In genomic region chr10:43679509-43679908, GRCh38 we compare ENCODE assay signal across 12 cellular contexts. TPM values are rescaled to one million over a fixed set of nuclear protein-coding genes. Genes with fewer than 3 reads are reported as not detected.
DNase-seq lines count a peak whose midpoint lies in the region; ATAC-seq, FAIRE-seq and TF ChIP-seq lines count a peak whose summit lies in the region.
"Had no signal": no experiment of that assay in that cellular context is flagged by ENCODE, and none has a peak within 500 bp of the region (broad histone marks: within the 10 kb centered on the region; RNA-seq: fewer than 3 reads in every experiment).

No MANE protein-coding gene starts in this region.

- no peak overlapping the region for H3K56ac ChIP-seq in H1 (replicated peaks; ENCODE audit: insufficient read length, low read depth, low read length)

- H3K27ac ChIP-seq in H1 (ENCODE audit: low read depth, low read length) (no peak overlapping the region), lower lobe of right lung (no peak overlapping the region), upper lobe of left lung (no peak overlapping the region)

- H2BK5ac ChIP-seq in H1 (ENCODE audit: low read depth, low read length), result no peak overlapping the region

- CTCF ChIA-PET in H1 (lab: Charles Lee; ENCODE audit: partially characterized antibody), result no interaction called here

- TF ChIP-seq EP300 in H1 (IDR thresholded peaks at IDR 0.05; ENCODE audit: borderline replicate concordance in 1 of 2, low read depth in 2 of 2, low read length in 2 of 2), result no peak
- no peak for TF ChIP-seq EP300 in upper lobe of left lung (IDR thresholded peaks at IDR 0.05)

- H2AK5ac ChIP-seq in H1 (ENCODE audit: low read depth, low read length), result no peak overlapping the region

- no peak overlapping the region for H2BK120ac ChIP-seq in H1 (replicated peaks; ENCODE audit: low read depth, low read length)

- no peak overlapping the region for H3K4ac ChIP-seq in H1 (replicated peaks; ENCODE audit: insufficient read length, low read depth, low read length)

- H3K36me3 ChIP-seq in H1 (ENCODE audit: control insufficient read depth in 2 of 4, insufficient read depth in 4 of 4, low read length in 3 of 4) (no peaks in the 10 kb centered on the region), lower lobe of right lung (no peaks in the 10 kb centered on the region), upper lobe of left lung (no peaks in the 10 kb centered on the region)

- no peak overlapping the region for H2AFZ ChIP-seq in H1 (ENCODE audit: low read length)

- no peak overlapping the region for H3K9ac ChIP-seq in H1 (replicated peaks in 1 of 4; ENCODE audit: extremely low read depth in 1 of 4, low read depth in 3 of 4, low read length in 3 of 4)

- no peak overlapping the region for H3K27ac Mint-ChIP-seq in type B pancreatic cell
- H3K27ac Mint-ChIP-seq: activated CD4-positive, alpha-beta memory T cell treated with anti-CD3 and anti-CD28 coated beads, Interleukin-2, amount 10 ng/mL, durations not matched to agents 7 days and 5 days; activated naive CD4-positive, alpha-beta T cell treated with anti-CD3 and anti-CD28 coated beads, Interleukin-2, amount 50 U/mL, for 72 hours; naive B cell had no signal

- intact Hi-C loops in lower lobe of right lung (cut with DNase I), result no loop called here

- H3K4me1 ChIP-seq in H1 (replicated peaks in 1 of 4; ENCODE audit: control insufficient read depth in 3 of 4, insufficient read depth in 4 of 4, low read length in 3 of 4), result no peaks in the 10 kb centered on the region
- peaks cover 11% of the 10 kb centered on the region for H3K4me1 ChIP-seq in lower lobe of right lung
- peaks cover 0 to 11% (median 0%) of the 10 kb centered on the region in 4 donors for H3K4me1 ChIP-seq in upper lobe of left lung

- peak; percentile 90 to 96 for ATAC-seq in lower lobe of right lung
- ATAC-seq in upper lobe of left lung (ENCODE audit: low FRiP score in 2 of 2), result peak; percentile 69 to 83

- H2BK20ac ChIP-seq in H1 (ENCODE audit: low read length), result no peak overlapping the region

- 0 out of 2 replicates have a peak overlapping the region, but pooled peaks have one; percentile 72 for H2BK15ac ChIP-seq in H1 (ENCODE audit: low read length)

- H4K8ac ChIP-seq in H1 (ENCODE audit: extremely low read depth, insufficient read depth, low read length), result no peak overlapping the region; the same call in 1 of the 2 replicates

- no peak overlapping the region for H3K4me2 ChIP-seq in H1 (ENCODE audit: insufficient read depth in 1 of 2, low read depth in 2 of 2, low read length in 2 of 2)

- H3K27me3 ChIP-seq in H1 (replicated peaks in 1 of 4; ENCODE audit: control insufficient read depth in 3 of 4, extremely low read depth in 1 of 4, insufficient read depth in 3 of 4, low read length in 3 of 4) (no peaks in the 10 kb centered on the region; a peak in 1 of 7 replicates), lower lobe of right lung (ENCODE audit: low read depth) (no peaks in the 10 kb centered on the region), upper lobe of left lung (no peaks in the 10 kb centered on the region)

- TF ChIP-seq CTCF in H1 (IDR thresholded peaks at IDR 0.05; ENCODE audit: control extremely low read depth in 1 of 3, insufficient read depth in 1 of 3, low read depth in 1 of 3, low read length in 3 of 3), result no peak
- TF ChIP-seq CTCF in lower lobe of right lung (IDR thresholded peaks at IDR 0.05), result no peak
- no peak for TF ChIP-seq CTCF in upper lobe of left lung (IDR thresholded peaks at IDR 0.05)
- TF ChIP-seq CTCF in type B pancreatic cell (conservative IDR thresholded peaks at IDR 0.05), result no peak

- H3K18ac ChIP-seq in H1 (ENCODE audit: extremely low read depth, low read length), result no peak overlapping the region

- H2BK12ac ChIP-seq in H1 (ENCODE audit: low read depth, low read length), result no peak overlapping the region

- no peaks in the 10 kb centered on the region for H3K9me3 Mint-ChIP-seq in type B pancreatic cell
- H3K9me3 Mint-ChIP-seq: activated CD4-positive, alpha-beta memory T cell treated with anti-CD3 and anti-CD28 coated beads, Interleukin-2, amount 10 ng/mL, durations not matched to agents 7 days and 5 days; activated naive CD4-positive, alpha-beta T cell treated with anti-CD3 and anti-CD28 coated beads, Interleukin-2, amount 50 U/mL, for 72 hours had no signal

- 94% methylated on average over 7 of the region's 7 CpGs; no CpG with 5 or more reads in 1 of the 2 experiments for WGBS in H1 (ENCODE audit: extremely low coverage in 1 of 2, insufficient coverage in 1 of 2, insufficient read length in 1 of 2, insufficient replicate concordance in 2 of 2, low coverage in 1 of 2, low lambda C conversion rate in 2 of 2, missing lambda C conversion rate in 1 of 2), 2 experiments
- 40 to 47% methylated on average over 5 to 7 of the region's 7 CpGs for WGBS in upper lobe of left lung, 2 donors

- no peak overlapping the region for H3K4me3 Mint-ChIP-seq in type B pancreatic cell
- H3K4me3 Mint-ChIP-seq: activated CD4-positive, alpha-beta memory T cell treated with anti-CD3 and anti-CD28 coated beads, Interleukin-2, amount 10 ng/mL, durations not matched to agents 7 days and 5 days; naive B cell had no signal

- H3K79me2 ChIP-seq in H1 (ENCODE audit: control insufficient read depth in 1 of 2, insufficient read depth in 2 of 2, low read length in 2 of 2), result no peaks in the 10 kb centered on the region

- no peak overlapping the region for H3K14ac ChIP-seq in H1 (ENCODE audit: insufficient read length)

- no peak overlapping the region for H3K4me3 ChIP-seq in H1 (ENCODE audit: extremely low read depth in 1 of 4, insufficient read depth in 2 of 4, low read depth in 3 of 4, low read length in 4 of 4)
- no peak overlapping the region for H3K4me3 ChIP-seq in lower lobe of right lung
- no peak overlapping the region for H3K4me3 ChIP-seq in upper lobe of left lung

- H4K91ac ChIP-seq in H1 (replicated peaks; ENCODE audit: insufficient read length, low read length), result no peak overlapping the region

- no peaks in the 10 kb centered on the region for H3K23me2 ChIP-seq in H1 (ENCODE audit: low read depth, low read length)

- no peak overlapping the region for H3K23ac ChIP-seq in H1 (ENCODE audit: insufficient read length)

- H3K9me3 ChIP-seq in H1 (ENCODE audit: insufficient read depth in 2 of 2, low read depth in 1 of 2, low read length in 1 of 2) (no peaks in the 10 kb centered on the region; a peak in 1 of 4 replicates), lower lobe of right lung (peaks cover 4% of the 10 kb centered on the region), upper lobe of left lung (no peaks in the 10 kb centered on the region)

- H3K27me3 Mint-ChIP-seq in type B pancreatic cell, result peaks cover 30% of the 10 kb centered on the region

- H4K5ac ChIP-seq in H1 (ENCODE audit: insufficient read length, low read depth, low read length), result no peak overlapping the region

- no peaks in the 10 kb centered on the region for H3K4me1 Mint-ChIP-seq in type B pancreatic cell (ENCODE audit: unreplicated experiment)
- H3K4me1 Mint-ChIP-seq: naive B cell had no signal

- H3K79me1 ChIP-seq in H1 (ENCODE audit: low read depth, low read length), result no peaks in the 10 kb centered on the region

- H4K20me1 ChIP-seq in H1 (replicated peaks in 1 of 2; ENCODE audit: control insufficient read depth in 1 of 2, insufficient read depth in 2 of 2, low read length in 2 of 2), result no peaks in the 10 kb centered on the region

- TF ChIP-seq RAD21 in H1 (IDR thresholded peaks at IDR 0.05 in 1 of 2, conservative IDR thresholded peaks at IDR 0.05 in 1 of 2; ENCODE audit: low read depth in 2 of 2, low read length in 2 of 2), result no peak

- no peak for FAIRE-seq in H1 (lab: Jason Lieb, UNC)
- FAIRE-seq: GM12892 had no signal

- no peak for TF ChIP-seq POLR2A in H1 (IDR thresholded peaks at IDR 0.05; ENCODE audit: control extremely low read depth in 1 of 2, low read depth in 2 of 2, low read length in 2 of 2)
- TF ChIP-seq POLR2A in upper lobe of left lung (IDR thresholded peaks at IDR 0.05), result no peak

- no peaks in the 10 kb centered on the region for H3K36me3 Mint-ChIP-seq in type B pancreatic cell
- H3K36me3 Mint-ChIP-seq: activated naive CD4-positive, alpha-beta T cell treated with anti-CD3 and anti-CD28 coated beads, Interleukin-2, amount 50 U/mL, for 72 hours; naive B cell had no signal

- peak; percentile 76 to 86 for DNase-seq in NCI-H446 (lab: John Stamatoyannopoulos, UW)
- DNase-seq in H1 (ENCODE audit: low read depth in 1 of 2, low spot score in 2 of 2), result no peak
- DNase-seq in lower lobe of right lung, result peak; percentile 91
- DNase-seq in upper lobe of left lung, result peak in 1 of 2 donors; percentile 89
- no peak for DNase-seq in type B pancreatic cell (ENCODE audit: extremely low spot score, unreplicated experiment)
- DNase-seq in NCI-H1436 (lab: John Stamatoyannopoulos, UW), result no peak
- DNase-seq in islet precursor cell, result no peak
- DNase-seq: activated CD4-positive, alpha-beta memory T cell treated with anti-CD3 and anti-CD28 coated beads, Interleukin-2, amount 10 ng/mL, durations not matched to agents 7 days and 5 days; naive B cell; NCI-H1417 had no signal

- POLR2A ChIA-PET in H1 (lab: Charles Lee; ENCODE audit: partially characterized antibody), result no interaction called here

TF ChIP-seq in H1, 55 proteins besides CTCF, POLR2A, EP300 and RAD21 (continues in another document):
- TF ChIP-seq KDM4A (IDR thresholded peaks at IDR 0.05; ENCODE audit: low read depth, low read length, severe bottlenecking) (no peak), BRCA1 (IDR thresholded peaks at IDR 0.05; ENCODE audit: low read depth, low read length) (no peak), CHD1 (IDR thresholded peaks at IDR 0.05; ENCODE audit: low read depth, low read length) (no peak), TCF12 (IDR thresholded peaks at IDR 0.05; ENCODE audit: low read depth, low read length) (no peak), HDAC2 (IDR thresholded peaks at IDR 0.05; ENCODE audit: borderline replicate concordance in 1 of 2, low read depth in 2 of 2, low read length in 2 of 2) (no peak), TBP (IDR thresholded peaks at IDR 0.05; ENCODE audit: low read depth, low read length) (no peak)

RNA-seq across cellular contexts. Expression of gene ZNF32, which starts 30.8 kb away (rescaled TPM):
- total RNA-seq in H1 (2021; fragmentation: NEBNext Ultra II Directional; extraction: Animal tissue kit (Norgen Biotek cat#: 25700)), result 21.7 and 22.5 TPM in 2 replicates
- polyA plus RNA-seq in H1 (2011; rRNA removed), result 7.3 and 17.2 TPM in 2 replicates
- polyA plus RNA-seq in H1 (2011; cell fraction: cytosol; rRNA removed), result 20.1 TPM
- polyA plus RNA-seq in H1 (2011; cell fraction: nucleus; rRNA removed), result 10.5 TPM
- 22.8 to 28.3 TPM (median 24.6 TPM) in 4 replicates for polyA plus RNA-seq in H1 (2012, experiment 1 of 2)
- polyA plus RNA-seq in H1 (2012, experiment 2 of 2), result 7.2 TPM
- polyA plus RNA-seq in H1 (2013, experiment 1 of 2), result 19.1 TPM
- polyA plus RNA-seq in H1 (2013, experiment 2 of 2), result 21.2 TPM
- 10.7 and 16.8 TPM in 2 replicates for polyA minus RNA-seq in H1 (2011; rRNA and poly(A)+ RNA removed)
- 5.1 TPM for polyA minus RNA-seq in H1 (2011; cell fraction: cytosol; rRNA and poly(A)+ RNA removed)
- polyA minus RNA-seq in H1 (2011; cell fraction: nucleus; rRNA and poly(A)+ RNA removed), result 10.4 TPM
- total RNA-seq in lower lobe of right lung, result 33.2 TPM
- total RNA-seq in upper lobe of left lung, result 10 to 100 TPM; 16.8 to 36.8 (median 26.8) TPM
- 30.5 and 41.8 TPM in 2 replicates for total RNA-seq in type B pancreatic cell (ENCODE audit: low replicate concordance)

Comparison
In these comparisons a context has a peak if more than half of its experiments do, and no peak if none do; other contexts are left out.
1. DNase-seq: peak in NCI-H446 (2 of 2) and lower lobe of right lung (single experiment); none in H1 (0 of 2), type B pancreatic cell (single experiment), NCI-H1436 (single experiment) and islet precursor cell (single experiment).